In the genomic region with DNA sequence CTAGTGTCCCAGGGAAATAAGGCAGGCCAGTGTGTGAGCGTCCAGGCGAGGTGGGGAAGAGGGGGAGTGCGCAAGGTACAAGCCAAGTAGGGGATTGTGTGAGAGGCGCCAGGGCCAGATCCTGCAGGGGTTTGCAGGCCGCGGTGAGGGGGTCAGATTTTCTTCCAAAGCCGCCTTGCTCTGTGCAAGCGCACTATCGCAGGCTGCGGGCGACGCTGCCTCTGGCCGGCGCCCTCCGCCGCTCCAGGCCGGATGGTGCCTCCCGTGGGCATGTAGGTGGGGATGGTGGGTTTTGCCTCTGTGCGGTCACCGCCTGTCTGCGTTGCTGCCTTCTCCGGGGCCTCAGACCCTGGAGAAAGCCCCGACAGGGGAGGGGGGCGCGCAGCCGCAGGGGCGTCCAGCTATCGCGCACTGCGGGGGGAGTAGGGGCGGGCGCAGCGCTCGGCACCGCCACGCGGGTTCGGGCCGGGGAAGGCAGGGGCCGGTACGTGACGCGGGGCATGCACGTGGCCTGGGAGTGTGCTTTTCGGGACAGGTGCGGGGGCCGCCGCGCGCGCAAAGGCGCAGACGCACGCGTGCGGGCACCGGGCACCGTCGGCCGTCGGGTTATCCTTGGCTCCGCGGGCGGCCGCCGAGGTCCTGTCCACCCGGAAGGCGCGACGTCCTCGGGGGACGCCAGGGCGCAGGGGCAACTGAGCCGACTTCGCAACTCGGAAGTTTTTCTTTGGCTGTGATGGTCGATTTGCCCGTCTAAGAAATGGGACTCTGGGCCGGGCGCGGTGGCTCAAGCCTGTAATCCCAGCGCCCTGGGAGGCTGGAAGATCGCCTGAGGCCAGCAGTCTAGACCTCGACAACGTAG, we compare ENCODE assay signal across 8 cellular contexts. TPM values are rescaled to one million over a fixed set of nuclear protein-coding genes. Genes with fewer than 3 reads are reported as not detected.
DNase-seq lines count a peak whose midpoint lies in the region; ATAC-seq and TF ChIP-seq lines count a peak whose summit lies in the region.

No MANE protein-coding gene starts in this region.

- H3K9ac ChIP-seq in iPS-20b (ENCODE audit: low read depth, low read length) (peak overlapping the region; percentile 87; the same call in 1 of the 2 replicates), smooth muscle cell (ENCODE audit: low read depth) (peak overlapping the region; percentile 25)

- WGBS in body of pancreas, 2 donors, result 12 to 25% methylated on average over 20 to 85 of the region's 85 CpGs
- WGBS in smooth muscle cell (ENCODE audit: low lambda C conversion rate), result 2% methylated on average over 77 of the region's 85 CpGs

- H3K4me1 Mint-ChIP-seq in T-helper 1 cell treated with Interleukin-12 subunit alpha and Interleukin-12 subunit beta and Interleukin-4 antibody, amounts not matched to agents 30 μg/mL and 1 μg/mL, for 36 hours (ENCODE audit: low read depth), result peaks cover 23% of the 10 kb centered on the region

- H3K9me3 ChIP-seq in body of pancreas, result no peaks in the 10 kb centered on the region
- H3K9me3 ChIP-seq in iPS-20b (ENCODE audit: insufficient read depth, low read depth, low read length), result no peaks in the 10 kb centered on the region
- no peaks in the 10 kb centered on the region for H3K9me3 ChIP-seq in smooth muscle cell (replicated peaks; ENCODE audit: low read depth)

- peak; percentile 2 for ATAC-seq in GM19452 (IDR thresholded peaks at IDR 0.05; ENCODE audit: unreplicated experiment)
- ATAC-seq in body of pancreas, result no peak
- no peak for ATAC-seq in GM21619 (IDR thresholded peaks at IDR 0.05; ENCODE audit: unreplicated experiment)

- intact Hi-C loops in body of pancreas (cut with DNase I), result no loop called here

- H3K27ac ChIP-seq in body of pancreas (peak overlapping the region in 3 of 4 donors; percentile 62 to 84 (median 76)), iPS-20b (ENCODE audit: low read length) (peak overlapping the region; percentile 27), smooth muscle cell (ENCODE audit: low read depth) (peak overlapping the region; percentile 65)

- H3K79me2 ChIP-seq in smooth muscle cell (ENCODE audit: low read depth), result peaks cover 39% of the 10 kb centered on the region

- H3K4me3 ChIP-seq in body of pancreas (peak overlapping the region; percentile 12 to 28), iPS-20b (ENCODE audit: low read length) (peak overlapping the region; percentile 78), smooth muscle cell (peak overlapping the region; percentile 51)

- peak overlapping the region; percentile 81 for H3K4me2 ChIP-seq in smooth muscle cell

- peaks cover 23% of the 10 kb centered on the region for H3K36me3 Mint-ChIP-seq in T-helper 1 cell treated with Interleukin-12 subunit alpha and Interleukin-12 subunit beta and Interleukin-4 antibody, amounts not matched to agents 30 μg/mL and 1 μg/mL, for 36 hours (ENCODE audit: low read depth)

- peak overlapping the region; percentile 94 for H3K27ac Mint-ChIP-seq in T-helper 1 cell treated with Interleukin-12 subunit alpha and Interleukin-12 subunit beta and Interleukin-4 antibody, amounts not matched to agents 30 μg/mL and 1 μg/mL, for 36 hours

- peak overlapping the region; percentile 97 for H2AFZ ChIP-seq in smooth muscle cell (ENCODE audit: low read depth)

- TF ChIP-seq POLR2A in body of pancreas (IDR thresholded peaks at IDR 0.05), result no peak

- H3F3A ChIP-seq in smooth muscle cell (ENCODE audit: low read depth), result no peaks in the 10 kb centered on the region

- H3K27me3 Mint-ChIP-seq in T-helper 1 cell treated with Interleukin-12 subunit alpha and Interleukin-12 subunit beta and Interleukin-4 antibody, amounts not matched to agents 30 μg/mL and 1 μg/mL, for 36 hours (ENCODE audit: low read depth), result no peaks in the 10 kb centered on the region

- H3K4me1 ChIP-seq in body of pancreas (peaks cover 33% of the 10 kb centered on the region), iPS-20b (ENCODE audit: insufficient read depth, low read length) (peaks cover 9% of the 10 kb centered on the region; the same call in 1 of the 2 replicates), smooth muscle cell (ENCODE audit: low read depth) (peaks cover 18% of the 10 kb centered on the region)

- H3K27me3 ChIP-seq in body of pancreas (no peaks in the 10 kb centered on the region), iPS-20b (ENCODE audit: insufficient read depth, low read length) (no peaks in the 10 kb centered on the region), smooth muscle cell (ENCODE audit: low read depth) (no peaks in the 10 kb centered on the region)

- H4K20me1 ChIP-seq in smooth muscle cell (ENCODE audit: low read depth), result peaks cover 30% of the 10 kb centered on the region

- peak overlapping the region; percentile 87 for H3K4me3 Mint-ChIP-seq in T-helper 1 cell treated with Interleukin-12 subunit alpha and Interleukin-12 subunit beta and Interleukin-4 antibody, amounts not matched to agents 30 μg/mL and 1 μg/mL, for 36 hours

- TF ChIP-seq CTCF in body of pancreas (IDR thresholded peaks at IDR 0.05), result no peak
- TF ChIP-seq CTCF in smooth muscle cell (IDR thresholded peaks at IDR 0.05; ENCODE audit: borderline replicate concordance, insufficient read depth, poor library complexity, severe bottlenecking), result no peak

- peak; percentile 35 to 48 (median 40) for DNase-seq in body of pancreas
- peak; percentile 41 for DNase-seq in smooth muscle cell (lab: John Stamatoyannopoulos, UW; ENCODE audit: unreplicated experiment)
- DNase-seq in NCI-H1105 treated with DMSO at 0.1 percent for 48 hours (lab: John Stamatoyannopoulos, UW), result no peak
- no peak for DNase-seq in foreskin melanocyte

- no peaks in the 10 kb centered on the region for H3K9me3 Mint-ChIP-seq in T-helper 1 cell treated with Interleukin-12 subunit alpha and Interleukin-12 subunit beta and Interleukin-4 antibody, amounts not matched to agents 30 μg/mL and 1 μg/mL, for 36 hours

- H3K36me3 ChIP-seq in body of pancreas (replicated peaks in 1 of 2; ENCODE audit: insufficient read depth in 1 of 2, low read depth in 2 of 2) (no peaks in the 10 kb centered on the region), iPS-20b (ENCODE audit: insufficient read depth, low read depth, low read length) (peaks cover 23% of the 10 kb centered on the region), smooth muscle cell (ENCODE audit: low read depth) (no peaks in the 10 kb centered on the region)

RNA-seq across cellular contexts. Expression of gene HAPSTR1, which starts 1.1 kb away (rescaled TPM):
- total RNA-seq in body of pancreas (10 to 100 TPM; 31.9 to 32.6 TPM), smooth muscle cell (77.5 and 86.7 TPM in 2 replicates)
- 26.7 and 29.1 TPM in 2 replicates for polyA plus RNA-seq in smooth muscle cell

Comparison
In these comparisons a context has a peak if more than half of its experiments do, and no peak if none do; other contexts are left out.
1. DNase-seq: peak in body of pancreas (4 of 4) and smooth muscle cell (single experiment); none in NCI-H1105 treated with DMSO at 0.1 percent for 48 hours (single experiment) and foreskin melanocyte (single experiment).
2. H3K4me3 ChIP-seq: peak in every context shown above with its lines; median percentile 78 in iPS-20b; 51 in smooth muscle cell; 20 in body of pancreas.
3. Peak in every context shown above with its lines, with median percentiles within 50 percentile points of each other: H3K27ac ChIP-seq.